In genomic region chr9:116144038-116144437, GRCh38 we compare ENCODE assay signal across 21 cellular contexts. TPM values are rescaled to one million over a fixed set of nuclear protein-coding genes. Genes with fewer than 3 reads are reported as not detected.
A peak's percentile ranks its signal among the peaks of the same experiment; 100 is the strongest.
DNase-seq lines count a peak whose midpoint lies in the region; ATAC-seq and TF ChIP-seq lines count a peak whose summit lies in the region.
"Had no signal": no experiment of that assay in that cellular context is flagged by ENCODE, and none has a peak within 500 bp of the region (broad histone marks: within the 10 kb centered on the region; RNA-seq: fewer than 3 reads in every experiment).

No MANE protein-coding gene starts in this region.

- H3K27ac ChIP-seq in RWPE1 (no peak overlapping the region), epithelial cell of prostate (peak overlapping the region; percentile 67)
- no peak overlapping the region for H3K27ac ChIP-seq in CD4-positive, alpha-beta memory T cell (ENCODE audit: low read depth, low read length)
- H3K27ac ChIP-seq: heart right ventricle, KMS-11, pancreas, spleen had no signal

- H3K36me3 ChIP-seq in CD4-positive, alpha-beta memory T cell (ENCODE audit: insufficient read depth, low read length) = no peaks in the 10 kb centered on the region
- H3K36me3 ChIP-seq: heart right ventricle, pancreas, spleen had no signal

- H3K27ac Mint-ChIP-seq in CD4-positive, alpha-beta memory T cell = no peak overlapping the region
- H3K27ac Mint-ChIP-seq: activated naive CD4-positive, alpha-beta T cell treated with anti-CD3 and anti-CD28 coated beads, Interleukin-2, amount 10 ng/mL, durations not matched to agents 7 days and 5 days; endodermal cell had no signal

- H3K27me3 ChIP-seq in CD4-positive, alpha-beta memory T cell (ENCODE audit: insufficient read depth, low read length) = no peaks in the 10 kb centered on the region

- ATAC-seq in GM18868 (IDR thresholded peaks at IDR 0.05; ENCODE audit: unreplicated experiment) (peak; percentile 38), HG02840 (IDR thresholded peaks at IDR 0.05; ENCODE audit: low FRiP score, unreplicated experiment) (no peak), GM18861 (IDR thresholded peaks at IDR 0.05; ENCODE audit: unreplicated experiment) (no peak)
- ATAC-seq: activated CD4-positive, CD25-positive, alpha-beta regulatory T cell treated with anti-CD3 and anti-CD28 coated beads, Interleukin-2, amount 50 U/mL, for 24 hours; heart right ventricle; Panc1; stimulated activated naive CD8-positive, alpha-beta T cell treated with anti-CD3 and anti-CD28 coated beads, Interleukin-15, Interleukin-2, amounts not matched to agents 100 U/mL and 50 U/mL, for 24 hours had no signal

- H3K4me1 Mint-ChIP-seq in CD4-positive, alpha-beta memory T cell = no peaks in the 10 kb centered on the region
- H3K4me1 Mint-ChIP-seq: activated naive CD4-positive, alpha-beta T cell treated with anti-CD3 and anti-CD28 coated beads, Interleukin-2, amount 10 ng/mL, durations not matched to agents 7 days and 5 days had no signal

- H3K4me3 ChIP-seq in retinal pigment epithelial cell (ENCODE audit: low read length) = no peak overlapping the region
- H3K4me3 ChIP-seq in CD4-positive, alpha-beta memory T cell (ENCODE audit: low read length in 2 of 2) = no peak overlapping the region
- H3K4me3 ChIP-seq: heart right ventricle, pancreas, spleen had no signal

- peaks cover 0 to 9% (median 2%) of the 10 kb centered on the region in 8 donors for H3K9me3 Mint-ChIP-seq in CD4-positive, alpha-beta memory T cell
- H3K9me3 Mint-ChIP-seq: activated naive CD4-positive, alpha-beta T cell treated with anti-CD3 and anti-CD28 coated beads, Interleukin-2, amount 10 ng/mL, durations not matched to agents 7 days and 5 days; endodermal cell had no signal

- CTCF ChIA-PET in RWPE1 (lab: Yijun Ruan, JAX) = no interaction called here
- CTCF ChIA-PET in CD4-positive, alpha-beta memory T cell (lab: Charles Lee; ENCODE audit: partially characterized antibody) = no interaction called here

- H3K4me1 ChIP-seq in CD4-positive, alpha-beta memory T cell (ENCODE audit: insufficient read depth, low read length) = no peaks in the 10 kb centered on the region
- H3K4me1 ChIP-seq: heart right ventricle, pancreas, spleen had no signal

- H3K4me3 Mint-ChIP-seq in CD4-positive, alpha-beta memory T cell = no peak overlapping the region
- H3K4me3 Mint-ChIP-seq: activated naive CD4-positive, alpha-beta T cell treated with anti-CD3 and anti-CD28 coated beads, Interleukin-2, amount 10 ng/mL, durations not matched to agents 7 days and 5 days; endodermal cell had no signal

- H3K36me3 Mint-ChIP-seq in CD4-positive, alpha-beta memory T cell = no peaks in the 10 kb centered on the region
- H3K36me3 Mint-ChIP-seq: activated naive CD4-positive, alpha-beta T cell treated with anti-CD3 and anti-CD28 coated beads, Interleukin-2, amount 10 ng/mL, durations not matched to agents 7 days and 5 days had no signal

- POLR2A ChIA-PET in RWPE1 (lab: Yijun Ruan, JAX; ENCODE audit: low non-redundant PET) = no interaction called here
- POLR2A ChIA-PET in CD4-positive, alpha-beta memory T cell (lab: Charles Lee; ENCODE audit: partially characterized antibody) = no interaction called here

- H3K27me3 Mint-ChIP-seq in CD4-positive, alpha-beta memory T cell = peaks cover 0 to 2% of the 10 kb centered on the region in 2 donors
- H3K27me3 Mint-ChIP-seq: activated naive CD4-positive, alpha-beta T cell treated with anti-CD3 and anti-CD28 coated beads, Interleukin-2, amount 10 ng/mL, durations not matched to agents 7 days and 5 days had no signal

- TF ChIP-seq CTCF in RWPE1 (conservative IDR thresholded peaks at IDR 0.05; ENCODE audit: low read depth) = no peak
- no peak for TF ChIP-seq CTCF in retinal pigment epithelial cell (conservative IDR thresholded peaks at IDR 0.05; ENCODE audit: low read depth, low read length)

- peak; percentile 57 for DNase-seq in RWPE1 (ENCODE audit: low spot score)
- DNase-seq in epithelial cell of prostate (ENCODE audit: low read depth, low spot score) = peak; percentile 76
- peak; percentile 87 for DNase-seq in retinal pigment epithelial cell (ENCODE audit: low read depth)
- DNase-seq in CD4-positive, alpha-beta memory T cell = no peak
- DNase-seq in NCI-H1048 (lab: John Stamatoyannopoulos, UW) = no peak
- DNase-seq: activated naive CD4-positive, alpha-beta T cell treated with anti-CD3 and anti-CD28 coated beads, Interleukin-2, amount 10 ng/mL, durations not matched to agents 7 days and 5 days; C1 segment of cervical spinal cord; endodermal cell; heart right ventricle; NCI-H146; NCI-H526; pancreas; spleen; stimulated activated naive CD8-positive, alpha-beta T cell treated with anti-CD3 and anti-CD28 coated beads, Interleukin-15, Interleukin-2, amounts not matched to agents 100 U/mL and 50 U/mL, for 24 hours had no signal

- H3K9me3 ChIP-seq in CD4-positive, alpha-beta memory T cell (ENCODE audit: control insufficient read depth in 1 of 2, low read length in 2 of 2) = no peaks in the 10 kb centered on the region
- H3K9me3 ChIP-seq: heart right ventricle, pancreas, spleen had no signal

- intact Hi-C loops in CD4-positive, alpha-beta memory T cell (cut with micrococcal nuclease) = no loop called here

RNA-seq across cellular contexts. Expression of gene PAPPA, which starts 9.6 kb away (rescaled TPM):
- total RNA-seq in CD4-positive, alpha-beta memory T cell = not detected
- not detected for polyA plus RNA-seq in CD4-positive, alpha-beta memory T cell
- total RNA-seq: T-helper 1 cell treated with Interleukin-12 subunit alpha and Interleukin-12 subunit beta and Interleukin-4 antibody, amounts not matched to agents 30 ng/mL and 1 ng/mL, for 36 hours had no signal

Comparison
In these comparisons a context has a peak if more than half of its experiments do, and no peak if none do; other contexts are left out.
1. DNase-seq: peak in RWPE1 (single experiment), epithelial cell of prostate (single experiment) and retinal pigment epithelial cell (single experiment); none in CD4-positive, alpha-beta memory T cell (0 of 5) and NCI-H1048 (single experiment).